ENCODE assay signal across 17 cellular contexts in genomic region chr6:157059781-157060180, GRCh38.
DNase-seq lines count a peak whose midpoint lies in the region; ATAC-seq, FAIRE-seq and TF ChIP-seq lines count a peak whose summit lies in the region.
"Had no signal": no experiment of that assay in that cellular context is flagged by ENCODE, and none has a peak within 500 bp of the region (broad histone marks: within the 10 kb centered on the region; RNA-seq: fewer than 3 reads in every experiment).

No MANE protein-coding gene starts in this region.

- no peaks in the 10 kb centered on the region for H3K27me3 Mint-ChIP-seq in nephron (ENCODE audit: low read depth)
- no peaks in the 10 kb centered on the region for H3K27me3 Mint-ChIP-seq in stimulated activated naive CD8-positive, alpha-beta T cell treated with anti-CD3 and anti-CD28 coated beads, Interleukin-15, amount 100 ng/mL, for 72 hours
- H3K27me3 Mint-ChIP-seq: activated CD8-positive, alpha-beta memory T cell treated with anti-CD3 and anti-CD28 coated beads, Interleukin-2, amount 10 ng/mL, durations not matched to agents 7 days and 5 days; CD4-positive, CD25-positive, alpha-beta regulatory T cell had no signal

- peak overlapping the region; percentile 61 to 90 (median 68) for H3K27ac Mint-ChIP-seq in nephron
- no peak overlapping the region for H3K27ac Mint-ChIP-seq in stimulated activated naive CD8-positive, alpha-beta T cell treated with anti-CD3 and anti-CD28 coated beads, Interleukin-15, amount 100 ng/mL, for 72 hours
- H3K27ac Mint-ChIP-seq: activated CD8-positive, alpha-beta memory T cell treated with anti-CD3 and anti-CD28 coated beads, Interleukin-2, amount 10 ng/mL, durations not matched to agents 7 days and 5 days; activated naive CD4-positive, alpha-beta T cell treated with anti-CD3 and anti-CD28 coated beads for 36 hours had no signal

- ATAC-seq in GM21723 (IDR thresholded peaks at IDR 0.05; ENCODE audit: unreplicated experiment): no peak
- ATAC-seq in stimulated activated naive CD8-positive, alpha-beta T cell treated with anti-CD3 and anti-CD28 coated beads, Interleukin-15, amount 100 ng/mL, for 72 hours: no peak
- ATAC-seq: activated CD8-positive, alpha-beta memory T cell treated with anti-CD3 and anti-CD28 coated beads, Interleukin-2, amount 10 ng/mL, durations not matched to agents 7 days and 5 days; left lobe of liver had no signal

- peaks cover 27% of the 10 kb centered on the region for H3K36me3 Mint-ChIP-seq in nephron (ENCODE audit: low read depth)

- H3K9me3 Mint-ChIP-seq in nephron: no peaks in the 10 kb centered on the region
- peaks cover 0 to 5% of the 10 kb centered on the region in 2 donors for H3K9me3 Mint-ChIP-seq in stimulated activated naive CD8-positive, alpha-beta T cell treated with anti-CD3 and anti-CD28 coated beads, Interleukin-15, amount 100 ng/mL, for 72 hours
- H3K9me3 Mint-ChIP-seq: activated naive CD4-positive, alpha-beta T cell treated with anti-CD3 and anti-CD28 coated beads for 36 hours; CD4-positive, CD25-positive, alpha-beta regulatory T cell had no signal

- TF ChIP-seq CTCF in nephron (IDR thresholded peaks at IDR 0.05; ENCODE audit: unreplicated experiment in 3 of 3) (no peak), D721Med (IDR thresholded peaks at IDR 0.05; ENCODE audit: insufficient read depth, missing control alignments) (no peak)

- no peak for FAIRE-seq in D721Med (lab: Jason Lieb, UNC)
- FAIRE-seq: G401.6 had no signal

- peak overlapping the region in 1 of 3 experiments; percentile 11 for H3K4me3 Mint-ChIP-seq in nephron
- H3K4me3 Mint-ChIP-seq in stimulated activated naive CD8-positive, alpha-beta T cell treated with anti-CD3 and anti-CD28 coated beads, Interleukin-15, amount 100 ng/mL, for 72 hours: no peak overlapping the region
- H3K4me3 Mint-ChIP-seq: activated CD8-positive, alpha-beta memory T cell treated with anti-CD3 and anti-CD28 coated beads, Interleukin-2, amount 10 ng/mL, durations not matched to agents 7 days and 5 days; activated naive CD4-positive, alpha-beta T cell treated with anti-CD3 and anti-CD28 coated beads for 36 hours had no signal

- in situ Hi-C loops in G401 (cut with HindIII; ENCODE audit: low sequenced_read_pairs): no loop called here

- peaks cover 16% of the 10 kb centered on the region for H3K4me1 Mint-ChIP-seq in nephron
- peaks cover 77% of the 10 kb centered on the region for H3K4me1 Mint-ChIP-seq in stimulated activated naive CD8-positive, alpha-beta T cell treated with anti-CD3 and anti-CD28 coated beads, Interleukin-15, amount 100 ng/mL, for 72 hours

- DNase-seq in G401 (ENCODE audit: low spot score): peak; percentile 88
- peak; percentile 94 for DNase-seq in NCI-H1105 treated with DMSO at 0.1 percent for 48 hours (lab: John Stamatoyannopoulos, UW)
- peak; percentile 56 for DNase-seq in cerebellum (ENCODE audit: low spot score)
- DNase-seq in stimulated activated naive CD8-positive, alpha-beta T cell treated with anti-CD3 and anti-CD28 coated beads, Interleukin-15, amount 100 ng/mL, for 72 hours: no peak
- no peak for DNase-seq in effector CD8-positive, alpha-beta T cell (lab: John Stamatoyannopoulos, UW)
- DNase-seq in D721Med (ENCODE audit: insufficient read length, low spot score): no peak
- DNase-seq: activated CD8-positive, alpha-beta memory T cell treated with anti-CD3 and anti-CD28 coated beads, Interleukin-2, amount 10 ng/mL, durations not matched to agents 7 days and 5 days; activated naive CD4-positive, alpha-beta T cell treated with anti-CD3 and anti-CD28 coated beads for 36 hours; CD4-positive, CD25-positive, alpha-beta regulatory T cell; central memory CD4-positive, alpha-beta T cell; erythroblast; NK-92 treated with Interleukin-12 subunit alpha and Interleukin-12 subunit beta, amount 100 ng/mL, for 24 hours; SJCRH30 had no signal

Comparison
In these comparisons a context has a peak if more than half of its experiments do, and no peak if none do; other contexts are left out.
1. DNase-seq: peak in G401 (single experiment), NCI-H1105 treated with DMSO at 0.1 percent for 48 hours (single experiment) and cerebellum (single experiment); none in stimulated activated naive CD8-positive, alpha-beta T cell treated with anti-CD3 and anti-CD28 coated beads, Interleukin-15, amount 100 ng/mL, for 72 hours (0 of 2), effector CD8-positive, alpha-beta T cell (single experiment) and D721Med (single experiment).
2. H3K27ac Mint-ChIP-seq: peak in nephron (3 of 3); none in stimulated activated naive CD8-positive, alpha-beta T cell treated with anti-CD3 and anti-CD28 coated beads, Interleukin-15, amount 100 ng/mL, for 72 hours (0 of 2).